Comparison of ENCODE assay signal across 8 cellular contexts in genomic region chr6:42251911-42252637, GRCh38. TPM values are rescaled to one million over a fixed set of nuclear protein-coding genes. Genes with fewer than 3 reads are reported as not detected.
A peak's percentile ranks its signal among the peaks of the same experiment; 100 is the strongest.
DNase-seq lines count a peak whose midpoint lies in the region; FAIRE-seq and TF ChIP-seq lines count a peak whose summit lies in the region.

No MANE protein-coding gene starts in this region.

- peaks cover 7% of the 10 kb centered on the region for H3K36me3 Mint-ChIP-seq in Calu3 (ENCODE audit: insufficient read depth, unreplicated experiment)
- peaks cover 5% of the 10 kb centered on the region for H3K36me3 Mint-ChIP-seq in glutamatergic neuron (ENCODE audit: unreplicated experiment)

- intact Hi-C loops in Calu3 (cut with micrococcal nuclease; ENCODE audit: unreplicated experiment), result loop anchor here (10.0 kb wide), 1 partner anchor 203 kb away; the partner anchor contains the start of gene TRERF1

- no peaks in the 10 kb centered on the region for H3K79me2 ChIP-seq in parathyroid adenoma

- no peak for FAIRE-seq in HTR-8/SVneo (lab: Jason Lieb, UNC)

- no peaks in the 10 kb centered on the region for H3K27me3 ChIP-seq in esophagus (ENCODE audit: control insufficient read depth in 1 of 2, insufficient read depth in 2 of 2, low read length in 2 of 2)
- H3K27me3 ChIP-seq in parathyroid adenoma (ENCODE audit: control insufficient read depth, insufficient read depth, low read length), result no peaks in the 10 kb centered on the region

- no peaks in the 10 kb centered on the region for H3K27me3 Mint-ChIP-seq in Calu3 (ENCODE audit: unreplicated experiment)
- peaks cover 9% of the 10 kb centered on the region for H3K27me3 Mint-ChIP-seq in glutamatergic neuron (ENCODE audit: unreplicated experiment)

- CTCF ChIA-PET in Calu3 (lab: Charles Lee), result interaction anchor here (0.6 to 1.3 kb wide), 5 partner anchors 9 to 295 kb away, joined by 3 to 5 read pairs (median 3); no protein-coding TSS in a partner anchor

- H3K9me3 Mint-ChIP-seq in Calu3 (ENCODE audit: low read depth, unreplicated experiment) (no peaks in the 10 kb centered on the region), glutamatergic neuron (ENCODE audit: unreplicated experiment) (peaks cover 5% of the 10 kb centered on the region)

- H3K4me3 Mint-ChIP-seq in Calu3 (ENCODE audit: low read depth, unreplicated experiment), result no peak overlapping the region
- H3K4me3 Mint-ChIP-seq in glutamatergic neuron (ENCODE audit: unreplicated experiment), result no peak overlapping the region

- no peak overlapping the region for H3K27ac Mint-ChIP-seq in Calu3 (ENCODE audit: unreplicated experiment)
- H3K27ac Mint-ChIP-seq in glutamatergic neuron (ENCODE audit: unreplicated experiment), result no peak overlapping the region

- BruUV-seq in Calu3 (replicated peaks; lab: Mats Ljungman, UMichigan), result no TSS peak

- H3K9ac ChIP-seq in parathyroid adenoma, result no peak overlapping the region

- H3K4me1 ChIP-seq in esophagus (ENCODE audit: control insufficient read depth in 2 of 2, insufficient read depth in 2 of 2, low read length in 1 of 2) (peaks cover 10 to 20% of the 10 kb centered on the region in 2 donors), parathyroid adenoma (peaks cover 11% of the 10 kb centered on the region)

- H2AFZ ChIP-seq in parathyroid adenoma, result peak overlapping the region; percentile 13

- H3K4me1 Mint-ChIP-seq in Calu3 (ENCODE audit: low read depth, unreplicated experiment) (peaks cover 20% of the 10 kb centered on the region), glutamatergic neuron (ENCODE audit: low read depth, unreplicated experiment) (peaks cover 14% of the 10 kb centered on the region)

- WGBS in esophagus, 2 donors, result 33 to 35% methylated on average over 9 of the region's 9 CpGs

- peaks cover 19 to 23% of the 10 kb centered on the region in 2 donors for H3K36me3 ChIP-seq in esophagus (ENCODE audit: control insufficient read depth in 2 of 2, insufficient read depth in 2 of 2, low read length in 1 of 2)
- H3K36me3 ChIP-seq in parathyroid adenoma (ENCODE audit: control insufficient read depth, insufficient read depth, low read length), result no peaks in the 10 kb centered on the region

- H3K4me2 ChIP-seq in parathyroid adenoma (ENCODE audit: low read length), result no peak overlapping the region

- DNase-seq in Calu3, result peak; percentile 73
- DNase-seq in NCI-H69 (lab: John Stamatoyannopoulos, UW), result peak; percentile 96
- DNase-seq in glutamatergic neuron, result no peak
- no peak for DNase-seq in GM10266 (ENCODE audit: extremely low spot score)
- DNase-seq in HTR-8/SVneo (ENCODE audit: insufficient read length, low spot score), result no peak
- DNase-seq in UCSD-AML1 (lab: John Stamatoyannopoulos, UW; ENCODE audit: unreplicated experiment), result no peak

- H3K4me3 ChIP-seq in esophagus (ENCODE audit: low read depth in 1 of 2, low read length in 2 of 2) (no peak overlapping the region), parathyroid adenoma (ENCODE audit: low read depth, low read length) (no peak overlapping the region)

- no peaks in the 10 kb centered on the region for H3K9me3 ChIP-seq in esophagus (ENCODE audit: control insufficient read depth in 2 of 2, insufficient read depth in 1 of 2, low read depth in 1 of 2, low read length in 1 of 2)
- no peaks in the 10 kb centered on the region for H3K9me3 ChIP-seq in parathyroid adenoma (ENCODE audit: control insufficient read depth, low read length)

- H3K27ac ChIP-seq in esophagus (ENCODE audit: low read depth in 2 of 2, low read length in 1 of 2), result peak overlapping the region; percentile 38 to 40
- H3K27ac ChIP-seq in parathyroid adenoma, result peak overlapping the region; percentile 37

- TF ChIP-seq CTCF in Calu3 (IDR thresholded peaks at IDR 0.05; ENCODE audit: unreplicated experiment) (no peak), parathyroid adenoma (IDR thresholded peaks at IDR 0.05) (no peak), glutamatergic neuron (IDR thresholded peaks at IDR 0.05; ENCODE audit: partially characterized antibody, unreplicated experiment) (no peak), GM10266 (IDR thresholded peaks at IDR 0.05; ENCODE audit: control insufficient read depth, insufficient read depth, low read depth, missing control alignments) (no peak)

RNA-seq across cellular contexts. Expression of gene MRPS10, which starts 34.4 kb away (rescaled TPM):
- total RNA-seq in Calu3 (2022), result 48.1 and 50.0 TPM in 2 replicates
- 10 to 100 TPM; 38.3 to 47.3 TPM for polyA plus RNA-seq in esophagus
- 25.9 TPM for total RNA-seq in glutamatergic neuron (ENCODE audit: unreplicated experiment)

RNA-seq across cellular contexts. Expression of gene GUCA1B, which starts 57.3 kb away (rescaled TPM):
- 1.1 and 1.4 TPM in 2 replicates for total RNA-seq in Calu3 (2022)
- polyA plus RNA-seq in esophagus, result under 1 TPM; 0.24 to 0.45 TPM
- total RNA-seq in glutamatergic neuron (ENCODE audit: unreplicated experiment), result 3.1 TPM

Comparison
In these comparisons a context has a peak if more than half of its experiments do, and no peak if none do; other contexts are left out.
1. DNase-seq: peak in Calu3 (single experiment) and NCI-H69 (single experiment); none in glutamatergic neuron (single experiment), GM10266 (single experiment), HTR-8/SVneo (single experiment) and UCSD-AML1 (single experiment).